Comparison of ENCODE assay signal across 24 cellular contexts in genomic region chr15:39819449-39820016, GRCh38.
"Had no signal": no experiment of that assay in that cellular context is flagged by ENCODE, and none has a peak within 500 bp of the region (broad histone marks: within the 10 kb centered on the region; RNA-seq: fewer than 3 reads in every experiment).

No MANE protein-coding gene starts in this region.

- ATAC-seq: activated CD4-positive, alpha-beta T cell treated with anti-CD3 and anti-CD28 coated beads for 36 hours; T-cell had no signal

- H3K9me3 Mint-ChIP-seq: activated CD4-positive, alpha-beta memory T cell treated with anti-CD3 and anti-CD28 coated beads, Interleukin-2, amount 10 ng/mL, durations not matched to agents 7 days and 5 days; activated naive CD4-positive, alpha-beta T cell treated with anti-CD3 and anti-CD28 coated beads, Interleukin-2, amount 10 ng/mL, durations not matched to agents 7 days and 5 days; activated naive CD8-positive, alpha-beta T cell treated with anti-CD3 and anti-CD28 coated beads, Interleukin-2, amount 10 ng/mL, durations not matched to agents 7 days and 5 days; T-cell had no signal

- H3K27ac Mint-ChIP-seq: activated CD4-positive, alpha-beta memory T cell treated with anti-CD3 and anti-CD28 coated beads, Interleukin-2, amount 10 ng/mL, durations not matched to agents 7 days and 5 days; activated CD4-positive, alpha-beta T cell treated with anti-CD3 and anti-CD28 coated beads for 36 hours; activated naive CD4-positive, alpha-beta T cell treated with anti-CD3 and anti-CD28 coated beads, Interleukin-2, amount 10 ng/mL, durations not matched to agents 7 days and 5 days; activated naive CD8-positive, alpha-beta T cell treated with anti-CD3 and anti-CD28 coated beads, Interleukin-2, amount 10 ng/mL, durations not matched to agents 7 days and 5 days; activated T-helper 2 cell treated with anti-CD3 and anti-CD28 coated beads, Interferon-gamma antibody, Interleukin-2, Interleukin-4, amounts not matched to agents 10 μg/mL and 5 μg/mL and 100 μg/mL, durations not matched to agents 14 hours and 24 hours and 36 hours; T-cell had no signal

- H3K4me3 ChIP-seq: adrenal gland had no signal

- H3K4me1 Mint-ChIP-seq: activated CD4-positive, alpha-beta memory T cell treated with anti-CD3 and anti-CD28 coated beads, Interleukin-2, amount 10 ng/mL, durations not matched to agents 7 days and 5 days; activated CD4-positive, alpha-beta T cell treated with anti-CD3 and anti-CD28 coated beads for 36 hours; activated naive CD4-positive, alpha-beta T cell treated with anti-CD3 and anti-CD28 coated beads, Interleukin-2, amount 10 ng/mL, durations not matched to agents 7 days and 5 days; activated naive CD8-positive, alpha-beta T cell treated with anti-CD3 and anti-CD28 coated beads, Interleukin-2, amount 10 ng/mL, durations not matched to agents 7 days and 5 days; T-cell had no signal

- H3K36me3 ChIP-seq: adrenal gland had no signal

- H3K27me3 ChIP-seq: adrenal gland had no signal

- H3K27ac ChIP-seq: adrenal gland, VCaP had no signal

- H3K36me3 Mint-ChIP-seq: activated naive CD4-positive, alpha-beta T cell treated with anti-CD3 and anti-CD28 coated beads, Interleukin-2, amount 10 ng/mL, durations not matched to agents 7 days and 5 days; activated naive CD8-positive, alpha-beta T cell treated with anti-CD3 and anti-CD28 coated beads, Interleukin-2, amount 10 ng/mL, durations not matched to agents 7 days and 5 days; T-cell had no signal

- DNase-seq: activated CD4-positive, alpha-beta memory T cell treated with anti-CD3 and anti-CD28 coated beads, Interleukin-2, amount 10 ng/mL, durations not matched to agents 7 days and 5 days; activated CD4-positive, alpha-beta T cell treated with anti-CD3 and anti-CD28 coated beads for 36 hours; activated CD4-positive, alpha-beta T cell treated with anti-CD3 and anti-CD28 coated beads, Interleukin-2, amount 50 U/mL, for 1 hour; activated gamma-delta T cell treated with Interleukin-2 at 50 U/mL for 16 hours; activated naive CD4-positive, alpha-beta T cell treated with anti-CD3 and anti-CD28 coated beads, Interleukin-2, amount 10 ng/mL, durations not matched to agents 7 days and 5 days; activated naive CD8-positive, alpha-beta T cell treated with anti-CD3 and anti-CD28 coated beads, Interleukin-2, amount 10 ng/mL, durations not matched to agents 7 days and 5 days; activated T-cell treated with anti-CD3 and anti-CD28 coated beads for 4 hours; activated T-cell treated with anti-CD3 and anti-CD28 coated beads, Interleukin-2, amount 50 U/mL, for 48 hours; anterior cingulate cortex; caudate nucleus; Kasumi-1; KBM-7; NCI-H1105 treated with DMSO at 0.1 percent for 48 hours; NCI-H1436 treated with DMSO at 0.1 percent for 48 hours; NCI-H187; NCI-H2081; NCI-H526; NCI-H82; SHP77 treated with DMSO at 0.1 percent for 48 hours; T-cell; T-helper 2 cell had no signal

- H3K9me3 ChIP-seq: adrenal gland had no signal

- H3K4me3 Mint-ChIP-seq: activated CD4-positive, alpha-beta memory T cell treated with anti-CD3 and anti-CD28 coated beads, Interleukin-2, amount 10 ng/mL, durations not matched to agents 7 days and 5 days; activated CD4-positive, alpha-beta T cell treated with anti-CD3 and anti-CD28 coated beads for 36 hours; activated naive CD4-positive, alpha-beta T cell treated with anti-CD3 and anti-CD28 coated beads, Interleukin-2, amount 10 ng/mL, durations not matched to agents 7 days and 5 days; activated naive CD8-positive, alpha-beta T cell treated with anti-CD3 and anti-CD28 coated beads, Interleukin-2, amount 10 ng/mL, durations not matched to agents 7 days and 5 days; T-cell had no signal
